ENCODE assay signal across 8 cellular contexts in the genomic region with DNA sequence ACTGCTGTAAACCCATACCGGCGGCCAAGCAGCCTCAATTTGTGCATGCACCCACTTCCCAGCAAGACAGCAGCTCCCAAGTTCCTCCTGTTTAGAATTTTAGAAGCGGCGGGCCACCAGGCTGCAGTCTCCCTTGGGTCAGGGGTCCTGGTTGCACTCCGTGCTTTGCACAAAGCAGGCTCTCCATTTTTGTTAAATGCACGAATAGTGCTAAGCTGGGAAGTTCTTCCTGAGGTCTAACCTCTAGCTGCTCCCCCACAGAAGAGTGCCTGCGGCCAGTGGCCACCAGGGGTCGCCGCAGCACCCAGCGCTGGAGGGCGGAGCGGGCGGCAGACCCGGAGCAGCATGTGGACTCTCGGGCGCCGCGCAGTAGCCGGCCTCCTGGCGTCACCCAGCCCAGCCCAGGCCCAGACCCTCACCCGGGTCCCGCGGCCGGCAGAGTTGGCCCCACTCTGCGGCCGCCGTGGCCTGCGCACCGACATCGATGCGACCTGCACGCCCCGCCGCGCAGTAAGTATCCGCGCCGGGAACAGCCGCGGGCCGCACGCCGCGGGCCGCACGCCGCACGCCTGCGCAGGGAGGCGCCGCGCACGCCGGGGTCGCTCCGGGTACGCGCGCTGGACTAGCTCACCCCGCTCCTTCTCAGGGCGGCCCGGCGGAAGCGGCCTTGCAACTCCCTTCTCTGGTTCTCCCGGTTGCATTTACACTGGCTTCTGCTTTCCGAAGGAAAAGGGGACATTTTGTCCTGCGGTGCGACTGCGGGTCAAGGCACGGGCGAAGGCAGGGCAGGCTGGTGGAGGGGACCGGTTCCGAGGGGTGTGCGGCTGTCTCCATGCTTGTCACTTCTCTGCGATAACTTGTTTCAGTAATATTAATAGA. TPM values are rescaled to one million over a fixed set of nuclear protein-coding genes. Genes with fewer than 3 reads are reported as not detected.
DNase-seq lines count a peak whose midpoint lies in the region; ATAC-seq and TF ChIP-seq lines count a peak whose summit lies in the region.

A gene (plus strand): TSS at position 315 of the 879 bp plus-strand sequence. CDS start 31 bp downstream, at position 346.

- peak within 1 kb of the TSS; percentile 84 for H3K27ac Mint-ChIP-seq in activated CD4-positive, alpha-beta memory T cell treated with anti-CD3 and anti-CD28 coated beads, Interleukin-2, amount 10 ng/mL, durations not matched to agents 7 days and 5 days

- H3K4me1 Mint-ChIP-seq in activated CD4-positive, alpha-beta memory T cell treated with anti-CD3 and anti-CD28 coated beads, Interleukin-2, amount 10 ng/mL, durations not matched to agents 7 days and 5 days: peaks cover 32% of the 10 kb centered on the region

- no peaks in the 10 kb centered on the region for H3K27me3 Mint-ChIP-seq in activated CD4-positive, alpha-beta memory T cell treated with anti-CD3 and anti-CD28 coated beads, Interleukin-2, amount 10 ng/mL, durations not matched to agents 7 days and 5 days

- H3K9me3 ChIP-seq in BE2C: no peaks in the 10 kb centered on the region
- H3K9me3 ChIP-seq in lung (ENCODE audit: control insufficient read depth in 2 of 2, insufficient read depth in 1 of 2, low read length in 1 of 2): no peaks in the 10 kb centered on the region

- WGBS in lung, 2 donors: 1% methylated on average over 69 to 75 of the region's 75 CpGs

- peak within 1 kb of the TSS; percentile 96 for H3K4me3 Mint-ChIP-seq in activated CD4-positive, alpha-beta memory T cell treated with anti-CD3 and anti-CD28 coated beads, Interleukin-2, amount 10 ng/mL, durations not matched to agents 7 days and 5 days

- CTCF ChIA-PET in activated CD4-positive, alpha-beta memory T cell treated with anti-CD3 and anti-CD28 coated beads, Interleukin-2, amount 10 ng/mL, durations not matched to agents 7 days and 5 days (lab: Charles Lee): interaction anchor here (0.5 to 3.6 kb wide), 43 partner anchors 7 to 452 kb away, joined by 3 to 33 read pairs (median 5); a partner anchor contains a TSS

- DNase-seq in BE2C (peak; percentile 85), NCI-H748 (lab: John Stamatoyannopoulos, UW; ENCODE audit: unreplicated experiment) (peak; percentile 84), ecto neural progenitor cell (ENCODE audit: low spot score) (peak; percentile 88), lung (ENCODE audit: low spot score) (peak; percentile 85)
- DNase-seq in activated CD4-positive, alpha-beta memory T cell treated with anti-CD3 and anti-CD28 coated beads, Interleukin-2, amount 10 ng/mL, durations not matched to agents 7 days and 5 days: peak; percentile 86
- DNase-seq in stimulated activated CD4-positive, alpha-beta T cell treated with anti-CD3 and anti-CD28 coated beads, TNF-alpha, amount 100 ng/mL, for 4 hours (ENCODE audit: low read depth in 3 of 3): peak; percentile 69 to 82 (median 74)

- no peaks in the 10 kb centered on the region for H3K4me1 ChIP-seq in BE2C
- H3K4me1 ChIP-seq in lung (ENCODE audit: control insufficient read depth in 2 of 2, insufficient read depth in 2 of 2, low read length in 2 of 2): peaks cover 4 to 7% of the 10 kb centered on the region in 2 donors

- H3K36me3 ChIP-seq in BE2C (no peaks in the 10 kb centered on the region), lung (ENCODE audit: control insufficient read depth in 2 of 2, insufficient read depth in 2 of 2, low read length in 2 of 2) (no peaks in the 10 kb centered on the region)

- H3K9me3 Mint-ChIP-seq in activated CD4-positive, alpha-beta memory T cell treated with anti-CD3 and anti-CD28 coated beads, Interleukin-2, amount 10 ng/mL, durations not matched to agents 7 days and 5 days: peaks cover 2% of the 10 kb centered on the region

- H3K27me3 ChIP-seq in BE2C: no peaks in the 10 kb centered on the region
- H3K27me3 ChIP-seq in lung (ENCODE audit: control insufficient read depth, insufficient read depth): no peaks in the 10 kb centered on the region

- peak within 1 kb of the TSS; percentile 88 to 95 for H3K27ac ChIP-seq in lung (ENCODE audit: low read depth in 1 of 2, low read length in 1 of 2)

- peak within 1 kb of the TSS; percentile 78 for H3K4me3 ChIP-seq in BE2C (ENCODE audit: low read depth, low read length)
- peak within 1 kb of the TSS; percentile 53 for H3K4me3 ChIP-seq in lung

- ATAC-seq in GM19025 (IDR thresholded peaks at IDR 0.05; ENCODE audit: low read depth, unreplicated experiment) (peak; percentile 93), HG03280 (IDR thresholded peaks at IDR 0.05; ENCODE audit: unreplicated experiment) (peak; percentile 92), lung (ENCODE audit: insufficient read depth, low FRiP score) (peak; percentile 97)

- POLR2A ChIA-PET in activated CD4-positive, alpha-beta memory T cell treated with anti-CD3 and anti-CD28 coated beads, Interleukin-2, amount 10 ng/mL, durations not matched to agents 7 days and 5 days (lab: Charles Lee): interaction anchor here (0.5 to 3.4 kb wide), 22 partner anchors 9 to 164 kb away, joined by 3 to 21 read pairs (median 4); a partner anchor contains a TSS

- H3K36me3 Mint-ChIP-seq in activated CD4-positive, alpha-beta memory T cell treated with anti-CD3 and anti-CD28 coated beads, Interleukin-2, amount 10 ng/mL, durations not matched to agents 7 days and 5 days (ENCODE audit: low read depth): peaks cover 6% of the 10 kb centered on the region

- TF ChIP-seq CTCF in BE2C (IDR thresholded peaks at IDR 0.05; ENCODE audit: low read depth, low read length) (peak; percentile 93), lung (IDR thresholded peaks at IDR 0.05; ENCODE audit: control extremely low read depth, extremely low read depth) (peak; percentile 84)

RNA-seq across cellular contexts. Expression of the gene that starts here (rescaled TPM):
- 11.0 TPM for polyA plus RNA-seq in BE2C (2012; ENCODE audit: insufficient read depth, insufficient read length, low read depth)
- total RNA-seq in activated CD4-positive, alpha-beta memory T cell treated with anti-CD3 and anti-CD28 coated beads, Interleukin-2, amount 10 ng/mL, durations not matched to agents 7 days and 5 days: 10 to 100 TPM; 21.8 to 22.5 TPM
- 10 to 100 TPM in 1 of 2 donors, 1 to 10 TPM in 1; 3.6 to 13.5 TPM for total RNA-seq in lung
- polyA plus RNA-seq in lung: 10 to 100 TPM in 1 of 2 donors, 1 to 10 TPM in 1; 8.7 to 12.5 TPM

Comparison
In these comparisons a context has a peak if more than half of its experiments do, and no peak if none do; other contexts are left out.
1. Peak in every context shown above with its lines: DNase-seq, ATAC-seq, H3K4me3 ChIP-seq and H3K27ac ChIP-seq.